In genomic region chr16:23149267-23149992, GRCh38 we compare ENCODE assay signal across 1 cellular context.
TF ChIP-seq lines count a peak whose summit lies in the region.

TSS of gene USP31 (minus strand) at chr16:23149452. CDS start at chr16:23149270, 182 bp downstream.

TF ChIP-seq in WTC11, 78 proteins besides CTCF, POLR2A, EP300 and RAD21 (continued from another document):
- TF ChIP-seq ZSCAN18 (CRISPR knock-in tag; IDR thresholded peaks at IDR 0.05) (0 out of 2 replicates have a peak, but pooled peaks have one; percentile 20), E2F1 (CRISPR knock-in tag; IDR thresholded peaks at IDR 0.05) (no peak), TCF7 (CRISPR knock-in tag; IDR thresholded peaks at IDR 0.05; ENCODE audit: low read depth) (no peak), ZNF423 (CRISPR knock-in tag; IDR thresholded peaks at IDR 0.05) (no peak)
